In the genomic region with DNA sequence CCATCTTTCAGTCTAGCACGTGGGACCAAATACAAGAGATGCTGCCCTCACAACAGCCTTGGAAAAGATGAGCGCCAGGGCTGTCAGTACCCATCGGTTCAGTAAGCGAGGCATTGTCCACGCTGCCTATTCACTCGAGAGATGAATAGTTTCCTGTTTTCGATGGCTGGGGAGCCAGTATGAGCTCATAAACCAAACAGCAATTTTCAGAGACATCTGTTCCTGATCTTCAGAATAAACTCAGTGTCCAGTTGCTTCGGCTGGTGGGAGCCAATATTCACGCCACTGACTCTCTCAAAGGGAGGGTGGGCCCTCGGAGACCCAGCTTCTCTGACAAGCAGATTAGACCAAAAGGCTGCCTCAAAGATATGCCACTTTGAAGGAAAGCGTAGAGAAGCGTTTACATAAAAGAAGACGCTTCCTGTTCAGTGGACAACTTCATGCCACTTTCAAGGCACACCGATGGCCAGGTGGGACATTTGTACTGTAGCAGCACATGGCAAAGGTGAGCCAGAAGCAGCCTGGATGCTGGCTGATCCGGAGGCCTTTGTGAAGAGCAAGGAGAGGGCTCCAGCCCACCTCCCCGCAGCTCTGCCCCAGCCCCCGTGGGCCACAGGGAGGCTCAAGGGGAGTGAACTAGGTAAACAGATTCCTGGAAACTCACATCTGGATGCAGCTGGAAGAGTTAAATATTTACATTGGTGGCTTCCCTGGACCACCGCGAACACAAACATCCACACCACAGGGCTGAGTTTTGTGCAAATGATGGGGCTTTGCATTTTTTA, we compare ENCODE assay signal across 11 cellular contexts. TPM values are rescaled to one million over a fixed set of nuclear protein-coding genes. Genes with fewer than 3 reads are reported as not detected.
DNase-seq lines count a peak whose midpoint lies in the region; ATAC-seq and TF ChIP-seq lines count a peak whose summit lies in the region.
"Had no signal": no experiment of that assay in that cellular context is flagged by ENCODE, and none has a peak within 500 bp of the region (broad histone marks: within the 10 kb centered on the region; RNA-seq: fewer than 3 reads in every experiment).

No MANE protein-coding gene starts in this region.

- intact Hi-C loops in activated CD4-positive, alpha-beta T cell treated with anti-CD3 and anti-CD28 coated beads for 36 hours (cut with DNase I, micrococcal nuclease), result no loop called here

- no peaks in the 10 kb centered on the region for H3K27me3 Mint-ChIP-seq in activated CD4-positive, alpha-beta T cell treated with anti-CD3 and anti-CD28 coated beads for 36 hours
- no peaks in the 10 kb centered on the region for H3K27me3 Mint-ChIP-seq in type B pancreatic cell

- ATAC-seq in activated CD4-positive, alpha-beta T cell treated with anti-CD3 and anti-CD28 coated beads for 36 hours, result no peak

- CTCF ChIA-PET in activated CD4-positive, alpha-beta T cell treated with anti-CD3 and anti-CD28 coated beads for 36 hours (lab: Charles Lee), result interaction anchor here (0.7 kb wide), 1 partner anchor 297 kb away, joined by 3 read pairs; no protein-coding TSS in a partner anchor

- H3K9me3 ChIP-seq in MG63, result no peaks in the 10 kb centered on the region

- H3K4me3 Mint-ChIP-seq in activated CD4-positive, alpha-beta T cell treated with anti-CD3 and anti-CD28 coated beads for 36 hours, result no peak overlapping the region
- peak overlapping the region; percentile 67 for H3K4me3 Mint-ChIP-seq in type B pancreatic cell

- POLR2A ChIA-PET in activated CD4-positive, alpha-beta T cell treated with anti-CD3 and anti-CD28 coated beads for 36 hours (lab: Charles Lee), result no interaction called here

- peaks cover 25% of the 10 kb centered on the region for H3K4me1 Mint-ChIP-seq in activated CD4-positive, alpha-beta T cell treated with anti-CD3 and anti-CD28 coated beads for 36 hours
- peaks cover 51% of the 10 kb centered on the region for H3K4me1 Mint-ChIP-seq in type B pancreatic cell (ENCODE audit: unreplicated experiment)

- peaks cover 25% of the 10 kb centered on the region for H3K36me3 ChIP-seq in MG63

- no peaks in the 10 kb centered on the region for H3K27me3 ChIP-seq in MG63

- H3K9me3 Mint-ChIP-seq in activated CD4-positive, alpha-beta T cell treated with anti-CD3 and anti-CD28 coated beads for 36 hours (ENCODE audit: low read depth), result no peaks in the 10 kb centered on the region
- no peaks in the 10 kb centered on the region for H3K9me3 Mint-ChIP-seq in type B pancreatic cell

- no peak for TF ChIP-seq CTCF in type B pancreatic cell (conservative IDR thresholded peaks at IDR 0.05)

- no peak for DNase-seq in activated CD4-positive, alpha-beta T cell treated with anti-CD3 and anti-CD28 coated beads for 36 hours
- no peak for DNase-seq in activated CD4-positive, alpha-beta T cell treated with anti-CD3 and anti-CD28 coated beads for 4 hours
- DNase-seq in dedifferentiated amniotic fluid mesenchymal stem cell (ENCODE audit: extremely low spot score) (peak; percentile 68), lung microvascular endothelial cell (ENCODE audit: low read depth in 2 of 2) (peak; percentile 88 to 91), type B pancreatic cell (ENCODE audit: extremely low spot score, unreplicated experiment) (no peak), MG63 (no peak), NCI-H2227 treated with DMSO at 0.1 percent for 48 hours (lab: John Stamatoyannopoulos, UW) (no peak), HuH-7 (ENCODE audit: low spot score) (no peak)
- DNase-seq: AML-193, erythroblast, NCI-H446 treated with DMSO at 0.1 percent for 48 hours had no signal

- H3K27ac Mint-ChIP-seq in activated CD4-positive, alpha-beta T cell treated with anti-CD3 and anti-CD28 coated beads for 36 hours, result peak overlapping the region; percentile 22
- H3K27ac Mint-ChIP-seq in type B pancreatic cell, result peak overlapping the region; percentile 54

- H3K4me3 ChIP-seq in MG63, result no peak overlapping the region

- peaks cover 27% of the 10 kb centered on the region for H3K36me3 Mint-ChIP-seq in activated CD4-positive, alpha-beta T cell treated with anti-CD3 and anti-CD28 coated beads for 36 hours (ENCODE audit: low read depth)
- H3K36me3 Mint-ChIP-seq in type B pancreatic cell, result peaks cover 23% of the 10 kb centered on the region

RNA-seq across cellular contexts. Expression of gene TIMM22, which starts 6.0 kb away (rescaled TPM):
- total RNA-seq in activated CD4-positive, alpha-beta T cell treated with anti-CD3 and anti-CD28 coated beads for 36 hours, result 1 to 10 TPM; 9.4 to 9.8 TPM
- total RNA-seq in lung microvascular endothelial cell (13.3 and 15.1 TPM in 2 replicates), type B pancreatic cell (ENCODE audit: low replicate concordance) (16.2 and 20.1 TPM in 2 replicates)
- 16.0 and 22.8 TPM in 2 replicates for total RNA-seq in MG63 (2014; rRNA removed; shearing (Covaris generic); ENCODE audit: low replicate concordance)

RNA-seq across cellular contexts. Expression of gene NXN, which starts 23.4 kb away (rescaled TPM):
- total RNA-seq in activated CD4-positive, alpha-beta T cell treated with anti-CD3 and anti-CD28 coated beads for 36 hours, result 1 to 10 TPM in 1 of 2 experiments, under 1 TPM in 1; 0.93 to 1.4 TPM
- 69.1 and 132 TPM in 2 replicates for total RNA-seq in lung microvascular endothelial cell
- 65.1 and 68.0 TPM in 2 replicates for total RNA-seq in type B pancreatic cell (ENCODE audit: low replicate concordance)
- total RNA-seq in MG63 (2014; rRNA removed; shearing (Covaris generic); ENCODE audit: low replicate concordance), result 95.7 and 100 TPM in 2 replicates

Comparison
In these comparisons a context has a peak if more than half of its experiments do, and no peak if none do; other contexts are left out.
1. DNase-seq: peak in dedifferentiated amniotic fluid mesenchymal stem cell (single experiment) and lung microvascular endothelial cell (2 of 2); none in activated CD4-positive, alpha-beta T cell treated with anti-CD3 and anti-CD28 coated beads for 36 hours (single experiment), activated CD4-positive, alpha-beta T cell treated with anti-CD3 and anti-CD28 coated beads for 4 hours (0 of 2), type B pancreatic cell (single experiment), MG63 (single experiment), NCI-H2227 treated with DMSO at 0.1 percent for 48 hours (single experiment) and HuH-7 (single experiment).
2. RNA of gene NXN, which starts 23.4 kb away (total RNA-seq): 69.1 to 132 TPM in lung microvascular endothelial cell, 95.7 to 100 TPM in MG63 and 65.1 to 68.0 TPM in type B pancreatic cell; 0.93 to 1.4 TPM in activated CD4-positive, alpha-beta T cell treated with anti-CD3 and anti-CD28 coated beads for 36 hours; every median in the first group is over 10 times any median in the second.